ENCODE assay signal across 16 cellular contexts in the genomic region with DNA sequence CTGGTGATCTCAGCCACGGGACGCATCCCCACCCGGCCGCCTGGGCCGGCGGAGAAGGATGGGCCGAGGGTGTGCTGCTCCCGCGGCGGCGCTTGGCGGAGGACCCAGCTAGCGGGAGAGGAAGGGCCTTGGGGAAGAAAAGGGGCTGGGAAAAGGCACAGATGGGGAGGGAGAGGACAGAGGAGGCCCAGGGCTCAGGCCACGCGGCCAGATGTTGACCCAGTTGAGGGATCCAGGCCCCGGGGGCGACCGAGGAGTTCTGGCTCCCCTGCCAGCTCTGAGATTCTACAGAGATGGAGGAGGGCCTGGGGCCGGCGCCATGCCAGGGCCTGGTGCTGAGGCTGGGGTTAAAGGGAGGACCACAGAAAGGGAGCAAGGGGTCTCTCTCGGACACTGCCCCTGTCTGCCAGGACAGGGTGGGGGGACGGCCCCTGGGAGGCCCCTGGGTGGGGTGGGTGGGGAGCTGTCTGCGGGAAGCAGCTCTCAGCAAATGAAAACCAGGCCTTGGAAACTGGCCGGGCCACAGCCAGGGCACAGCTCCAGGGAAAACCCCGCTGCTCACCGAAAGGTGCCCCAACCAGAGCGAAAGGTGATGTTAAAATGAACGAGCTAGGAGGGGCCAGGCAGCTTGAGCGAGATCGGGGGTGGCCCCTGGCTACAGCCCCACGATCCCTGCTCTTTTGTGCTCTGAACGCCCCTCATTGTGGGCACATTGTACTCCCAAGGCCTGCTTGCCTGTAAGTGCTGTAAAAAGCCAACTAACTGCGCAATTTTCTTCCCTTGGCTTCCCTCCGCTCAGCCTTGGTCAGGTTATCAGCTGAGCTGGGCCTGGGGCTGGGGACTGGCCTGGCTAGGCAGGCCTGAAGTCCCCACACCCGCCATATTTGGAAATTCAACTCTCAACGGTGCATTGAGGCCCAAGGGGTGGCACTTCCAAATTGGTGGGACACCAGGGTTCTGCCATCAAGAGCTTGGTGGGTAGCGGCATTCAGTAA.
DNase-seq lines count a peak whose midpoint lies in the region; ATAC-seq and TF ChIP-seq lines count a peak whose summit lies in the region.
"Had no signal": no experiment of that assay in that cellular context is flagged by ENCODE, and none has a peak within 500 bp of the region (broad histone marks: within the 10 kb centered on the region; RNA-seq: fewer than 3 reads in every experiment).

No MANE protein-coding gene starts in this region.

- no peak for ATAC-seq in GM21447 (IDR thresholded peaks at IDR 0.05; ENCODE audit: unreplicated experiment)
- no peak for ATAC-seq in activated T-cell treated with anti-CD3 and anti-CD28 coated beads, Interleukin-2, amount 50 U/mL, for 72 hours (replicated peaks in 1 of 2)
- ATAC-seq: HepG2 had no signal

- peak; percentile 72 for DNase-seq in left ventricle myocardium inferior
- DNase-seq in ovary, result peak; percentile 66 to 83 (median 73)
- DNase-seq in ureter (ENCODE audit: low spot score), result peak; percentile 51
- DNase-seq in GDM1 (lab: John Stamatoyannopoulos, UW), result no peak
- DNase-seq in activated T-cell treated with anti-CD3 and anti-CD28 coated beads, Interleukin-2, amount 50 U/mL, for 72 hours, result no peak
- DNase-seq: activated CD4-positive, CD25-positive, alpha-beta regulatory T cell treated with anti-CD3 and anti-CD28 coated beads, Interleukin-2, amount 50 U/mL, for 72 hours; amniotic stem cell; CD4-positive, CD25-positive, alpha-beta regulatory T cell; foreskin melanocyte; kidney glomerular epithelial cell; NCI-H1105 treated with DMSO at 0.1 percent for 48 hours; NCI-H2227 treated with DMSO at 0.1 percent for 48 hours; stimulated activated CD4-positive, alpha-beta T cell treated with anti-CD3 and anti-CD28 coated beads, Interleukin-2, amount 100 ng/mL, for 24 hours had no signal

- H3K4me1 ChIP-seq in left ventricle myocardium inferior (peaks cover 31% of the 10 kb centered on the region), ovary (ENCODE audit: insufficient read depth) (peaks cover 11% of the 10 kb centered on the region)

- no peaks in the 10 kb centered on the region for H3K36me3 Mint-ChIP-seq in activated T-cell treated with anti-CD3 and anti-CD28 coated beads, Interleukin-2, amount 50 U/mL, for 72 hours (ENCODE audit: insufficient read depth in 2 of 2)
- H3K36me3 Mint-ChIP-seq: CD4-positive, CD25-positive, alpha-beta regulatory T cell had no signal

- no peak for TF ChIP-seq CTCF in left ventricle myocardium inferior (IDR thresholded peaks at IDR 0.05; ENCODE audit: borderline replicate concordance)
- no peak for TF ChIP-seq CTCF in ovary (IDR thresholded peaks at IDR 0.05)

- no peak for TF ChIP-seq POLR2A in ovary (IDR thresholded peaks at IDR 0.05)

- TF ChIP-seq EP300 in ovary (IDR thresholded peaks at IDR 0.05), result no peak

- H3K4me3 Mint-ChIP-seq in activated T-cell treated with anti-CD3 and anti-CD28 coated beads, Interleukin-2, amount 50 U/mL, for 72 hours, result no peak overlapping the region
- H3K4me3 Mint-ChIP-seq: CD4-positive, CD25-positive, alpha-beta regulatory T cell had no signal

- H3K9me3 Mint-ChIP-seq in activated T-cell treated with anti-CD3 and anti-CD28 coated beads, Interleukin-2, amount 50 U/mL, for 72 hours, result no peaks in the 10 kb centered on the region
- H3K9me3 Mint-ChIP-seq: CD4-positive, CD25-positive, alpha-beta regulatory T cell had no signal

- WGBS in adipose tissue, 3 donors, result 44 to 65% (median 61%) methylated on average over 37 of the region's 37 CpGs
- WGBS in ovary, 3 donors, result 41 to 48% (median 45%) methylated on average over 37 of the region's 37 CpGs

- H3K27ac ChIP-seq in adipose tissue (ENCODE audit: low read depth, low read length), result peak overlapping the region; percentile 20
- H3K27ac ChIP-seq in left ventricle myocardium inferior (replicated peaks), result peak overlapping the region; percentile 86
- H3K27ac ChIP-seq in ovary, result peak overlapping the region; percentile 88 to 91

- H3K27me3 Mint-ChIP-seq in activated T-cell treated with anti-CD3 and anti-CD28 coated beads, Interleukin-2, amount 50 U/mL, for 72 hours (ENCODE audit: low read depth), result no peaks in the 10 kb centered on the region

- H3K4me3 ChIP-seq in left ventricle myocardium inferior (peak overlapping the region; percentile 62), ovary (peak overlapping the region; percentile 32)

- no peaks in the 10 kb centered on the region for H3K27me3 ChIP-seq in left ventricle myocardium inferior (ENCODE audit: low read depth)
- H3K27me3 ChIP-seq in ovary, result no peaks in the 10 kb centered on the region

- H3K36me3 ChIP-seq in left ventricle myocardium inferior, result no peaks in the 10 kb centered on the region
- no peaks in the 10 kb centered on the region for H3K36me3 ChIP-seq in ovary

- no peaks in the 10 kb centered on the region for H3K9me3 ChIP-seq in left ventricle myocardium inferior (replicated peaks)
- no peaks in the 10 kb centered on the region for H3K9me3 ChIP-seq in ovary

- H3K4me1 Mint-ChIP-seq in activated T-cell treated with anti-CD3 and anti-CD28 coated beads, Interleukin-2, amount 50 U/mL, for 72 hours (ENCODE audit: low read depth), result no peaks in the 10 kb centered on the region
- H3K4me1 Mint-ChIP-seq: CD4-positive, CD25-positive, alpha-beta regulatory T cell had no signal

- H3K27ac Mint-ChIP-seq in activated T-cell treated with anti-CD3 and anti-CD28 coated beads, Interleukin-2, amount 50 U/mL, for 72 hours, result no peak overlapping the region
- H3K27ac Mint-ChIP-seq: CD4-positive, CD25-positive, alpha-beta regulatory T cell had no signal

- intact Hi-C loops in left ventricle myocardium inferior (cut with micrococcal nuclease), result no loop called here
- intact Hi-C loops in ovary (cut with DNase I), result loop anchor here in 1 of 4 donors (1.0 kb wide), 1 partner anchor 23 kb away; no protein-coding TSS in a partner anchor

Comparison
In these comparisons a context has a peak if more than half of its experiments do, and no peak if none do; other contexts are left out.
1. H3K27ac ChIP-seq: peak in every context shown above with its lines; median percentile 90 in ovary; 86 in left ventricle myocardium inferior; 20 in adipose tissue.
2. DNase-seq: peak in left ventricle myocardium inferior (single experiment), ovary (5 of 5) and ureter (single experiment); none in GDM1 (single experiment) and activated T-cell treated with anti-CD3 and anti-CD28 coated beads, Interleukin-2, amount 50 U/mL, for 72 hours (0 of 2).